Comparison of ENCODE assay signal across 19 cellular contexts in the genomic region with DNA sequence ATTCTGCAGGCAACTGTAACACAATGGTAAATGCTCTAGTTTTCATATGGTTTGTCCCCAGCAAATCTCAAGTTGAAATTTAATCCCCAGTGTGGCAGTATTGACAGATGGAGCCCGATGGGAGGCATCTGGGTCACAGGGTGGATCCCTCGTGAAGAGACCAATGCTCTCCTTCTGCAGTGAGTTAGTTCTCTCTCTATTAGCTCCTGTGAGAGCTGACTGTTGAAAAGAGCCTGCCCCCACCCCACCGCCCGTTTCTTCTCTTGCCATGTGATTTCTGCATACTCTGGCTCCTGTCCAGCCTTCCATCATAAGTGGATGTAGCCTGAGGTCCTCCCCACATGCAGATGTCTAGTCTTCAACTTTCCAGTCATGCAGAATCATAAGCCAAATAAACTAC.
"Had no signal": no experiment of that assay in that cellular context is flagged by ENCODE, and none has a peak within 500 bp of the region (broad histone marks: within the 10 kb centered on the region; RNA-seq: fewer than 3 reads in every experiment).

No MANE protein-coding gene starts in this region.

- H3K9me3 ChIP-seq: esophagus squamous epithelium, left lung, tibial nerve, vagina had no signal

- DNase-seq: activated CD4-positive, alpha-beta T cell treated with anti-CD3 and anti-CD28 coated beads for 36 hours; activated CD8-positive, alpha-beta T cell treated with anti-CD3 and anti-CD28 coated beads for 36 hours; activated gamma-delta T cell treated with Interleukin-2 at 50 U/mL for 16 hours; activated T-cell treated with anti-CD3 and anti-CD28 coated beads, Interleukin-2, amount 50 U/mL, for 72 hours; amniotic stem cell; effector CD8-positive, alpha-beta T cell; esophagus squamous epithelium; hippocampal formation; kidney; left lung; mesenchymal stem cell; natural killer cell; stimulated activated CD4-positive, alpha-beta T cell treated with anti-CD3 and anti-CD28 coated beads, Interleukin-4, amount 100 ng/mL, for 4 hours; stimulated activated CD8-positive, alpha-beta memory T cell treated with anti-CD3 and anti-CD28 coated beads, Interleukin-4, amount 100 ng/mL, for 48 hours; stimulated activated naive CD4-positive, alpha-beta T cell treated with Interleukin-2 at 50 U/mL for 16 hours; T1000 had no signal

- ATAC-seq: activated CD4-positive, alpha-beta T cell treated with anti-CD3 and anti-CD28 coated beads for 36 hours; activated CD8-positive, alpha-beta T cell treated with anti-CD3 and anti-CD28 coated beads for 36 hours; activated T-cell treated with anti-CD3 and anti-CD28 coated beads, Interleukin-2, amount 50 U/mL, for 72 hours; left lung; natural killer cell had no signal

- H3K27ac ChIP-seq: esophagus squamous epithelium, left lung, skin epidermis, tibial nerve, vagina had no signal

- H3K4me3 ChIP-seq: esophagus squamous epithelium, left lung, skin epidermis, tibial nerve, vagina had no signal

- H3K4me1 ChIP-seq: esophagus squamous epithelium, left lung, tibial nerve, vagina had no signal

- H3K27me3 ChIP-seq: esophagus squamous epithelium, left lung, tibial nerve, vagina had no signal
